24 cellular contexts compared by ENCODE assay signal in genomic region chr13:105904034-105904742, GRCh38.
DNase-seq lines count a peak whose midpoint lies in the region; ATAC-seq and TF ChIP-seq lines count a peak whose summit lies in the region.
"Had no signal": no experiment of that assay in that cellular context is flagged by ENCODE, and none has a peak within 500 bp of the region (broad histone marks: within the 10 kb centered on the region; RNA-seq: fewer than 3 reads in every experiment).

No MANE protein-coding gene starts in this region.

- no peak for TF ChIP-seq POLR2A in uterus (IDR thresholded peaks at IDR 0.05)

- H3K4me3 ChIP-seq in epithelial cell of esophagus (ENCODE audit: low read length) (no peak overlapping the region), mucosa of rectum (ENCODE audit: low read length in 2 of 2) (peak overlapping the region in 1 of 2 donors; percentile 5), uterus (no peak overlapping the region)
- H3K4me3 ChIP-seq: K562, SJCRH30 had no signal

- DNase-seq in NCI-H748 (lab: John Stamatoyannopoulos, UW; ENCODE audit: unreplicated experiment) = peak; percentile 16
- DNase-seq in NCI-H748 treated with DMSO at 0.1 percent for 48 hours (lab: John Stamatoyannopoulos, UW) = no peak
- peak; percentile 64 for DNase-seq in epithelial cell of esophagus (ENCODE audit: low read depth)
- no peak for DNase-seq in type B pancreatic cell (ENCODE audit: extremely low spot score, unreplicated experiment)
- DNase-seq in NCI-H146 treated with DMSO at 0.1 percent for 48 hours (lab: John Stamatoyannopoulos, UW; ENCODE audit: unreplicated experiment) = no peak
- no peak for DNase-seq in uterus
- DNase-seq: 8988T, ACHN, BE2C, Calu3, DND-41, H7, Kasumi-1, MV-4-11, NCI-H1105 treated with DMSO at 0.1 percent for 48 hours, NCI-H1694, NCI-H2029 treated with DMSO at 0.1 percent for 48 hours, NCI-H774, SJCRH30 had no signal

- H3K36me3 ChIP-seq in mucosa of rectum (ENCODE audit: control insufficient read depth in 2 of 2, insufficient read depth in 2 of 2, low read length in 2 of 2) (no peaks in the 10 kb centered on the region), uterus (no peaks in the 10 kb centered on the region)
- H3K36me3 ChIP-seq: BE2C, SJCRH30 had no signal

- H3K9ac ChIP-seq in mucosa of rectum (ENCODE audit: low read depth in 1 of 2, low read length in 2 of 2) = no peak overlapping the region

- intact Hi-C loops in uterus (cut with DNase I; ENCODE audit: low total_unique reads) = no loop called here

- peaks cover 2 to 3% of the 10 kb centered on the region in 2 donors for H3K4me1 ChIP-seq in mucosa of rectum (ENCODE audit: control insufficient read depth in 2 of 2, insufficient read depth in 2 of 2, low read length in 2 of 2)
- H3K4me1 ChIP-seq in uterus = no peaks in the 10 kb centered on the region
- H3K4me1 ChIP-seq: BE2C, SJCRH30 had no signal

- H3K27ac ChIP-seq in mucosa of rectum (ENCODE audit: low read depth in 2 of 2, low read length in 2 of 2) (peak overlapping the region; percentile 49 to 69), uterus (no peak overlapping the region)
- H3K27ac ChIP-seq: SJCRH30 had no signal

- peak overlapping the region; percentile 44 for H3K4me3 Mint-ChIP-seq in type B pancreatic cell

- H3K27me3 Mint-ChIP-seq in type B pancreatic cell = no peaks in the 10 kb centered on the region

- ATAC-seq in HG02642 (IDR thresholded peaks at IDR 0.05; ENCODE audit: poor library complexity, unreplicated experiment) = no peak
- ATAC-seq: K562, Right ventricle myocardium inferior, SK-N-SH treated with all-trans-retinoic acid at 6 μM for 48 hours had no signal

- H3K9me3 Mint-ChIP-seq in type B pancreatic cell = peaks cover 4% of the 10 kb centered on the region

- H3K27ac Mint-ChIP-seq in type B pancreatic cell = peak overlapping the region; percentile 62

- peaks cover 6% of the 10 kb centered on the region for H3K4me1 Mint-ChIP-seq in type B pancreatic cell (ENCODE audit: unreplicated experiment)

- no peaks in the 10 kb centered on the region for H3K36me3 Mint-ChIP-seq in type B pancreatic cell

- H3K9me3 ChIP-seq in mucosa of rectum (ENCODE audit: control insufficient read depth in 2 of 2, low read length in 2 of 2) (no peaks in the 10 kb centered on the region), uterus (no peaks in the 10 kb centered on the region)
- H3K9me3 ChIP-seq: BE2C, SJCRH30 had no signal

- H3K27me3 ChIP-seq in mucosa of rectum (ENCODE audit: control insufficient read depth in 2 of 2, insufficient read depth in 2 of 2, low read length in 2 of 2) (no peaks in the 10 kb centered on the region), uterus (no peaks in the 10 kb centered on the region)
- H3K27me3 ChIP-seq: BE2C, SJCRH30 had no signal

- no peak for TF ChIP-seq CTCF in epithelial cell of esophagus (IDR thresholded peaks at IDR 0.05; ENCODE audit: insufficient read depth, low read depth, low read length, missing control alignments)
- no peak for TF ChIP-seq CTCF in type B pancreatic cell (conservative IDR thresholded peaks at IDR 0.05)
- no peak for TF ChIP-seq CTCF in uterus (IDR thresholded peaks at IDR 0.05)

Comparison
In these comparisons a context has a peak if more than half of its experiments do, and no peak if none do; other contexts are left out.
1. DNase-seq: peak in NCI-H748 (single experiment) and epithelial cell of esophagus (single experiment); none in NCI-H748 treated with DMSO at 0.1 percent for 48 hours (single experiment), type B pancreatic cell (single experiment), NCI-H146 treated with DMSO at 0.1 percent for 48 hours (single experiment) and uterus (0 of 2).
2. H3K27ac ChIP-seq: peak in mucosa of rectum (2 of 2); none in uterus (0 of 2).